In the genomic region with DNA sequence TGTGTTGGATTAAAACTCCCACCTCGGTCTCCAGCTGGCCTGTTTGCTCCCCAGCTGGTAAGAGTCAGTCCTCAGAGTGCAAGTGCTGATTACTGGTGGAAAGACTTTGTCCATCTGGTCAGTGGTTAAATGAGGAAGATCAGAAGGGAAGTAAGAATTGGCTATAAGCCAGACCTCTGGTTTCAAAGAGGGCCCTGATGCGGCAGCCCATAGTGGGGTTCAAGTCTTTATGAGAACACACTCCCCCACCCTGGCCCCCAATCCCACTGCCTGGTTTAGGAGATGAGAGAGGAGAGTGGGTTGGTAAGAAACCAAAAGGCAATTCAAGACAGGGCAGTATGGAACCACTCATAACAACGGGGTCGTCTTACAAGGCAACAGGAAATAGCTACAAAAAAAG, we compare ENCODE assay signal across 8 cellular contexts.
A peak's percentile ranks its signal among the peaks of the same experiment; 100 is the strongest.
DNase-seq lines count a peak whose midpoint lies in the region; ATAC-seq lines count a peak whose summit lies in the region.

No MANE protein-coding gene starts in this region.

- no peaks in the 10 kb centered on the region for H3K27me3 ChIP-seq in stomach smooth muscle (ENCODE audit: control insufficient read depth in 1 of 2, insufficient read depth in 2 of 2, low read length in 2 of 2)

- ATAC-seq in GM19372 (IDR thresholded peaks at IDR 0.05; ENCODE audit: low read depth, unreplicated experiment) (peak; percentile 61), HG03159 (IDR thresholded peaks at IDR 0.05; ENCODE audit: unreplicated experiment) (peak; percentile 67), HG03196 (IDR thresholded peaks at IDR 0.05; ENCODE audit: unreplicated experiment) (no peak)

- H3K9me3 ChIP-seq in stomach smooth muscle (ENCODE audit: control insufficient read depth in 2 of 2, low read length in 2 of 2), result no peaks in the 10 kb centered on the region

- H3K4me1 ChIP-seq in stomach smooth muscle (ENCODE audit: control insufficient read depth, insufficient read depth, low read length), result peaks cover 4% of the 10 kb centered on the region

- no peak overlapping the region for H3K4me3 ChIP-seq in stomach smooth muscle (ENCODE audit: low read length in 2 of 2)

- DNase-seq in A172 (ENCODE audit: low spot score), result no peak
- DNase-seq in stimulated activated naive CD4-positive, alpha-beta T cell (lab: John Stamatoyannopoulos, UW), result no peak
- DNase-seq in hepatic stellate cell (ENCODE audit: low spot score), result no peak

- H3K36me3 ChIP-seq in stomach smooth muscle (ENCODE audit: control insufficient read depth in 2 of 2, insufficient read depth in 2 of 2, low read length in 2 of 2), result no peaks in the 10 kb centered on the region

- H3K27ac ChIP-seq in cingulate gyrus (ENCODE audit: low read depth, low read length), result peak overlapping the region; percentile 99
- peak overlapping the region; percentile 49 for H3K27ac ChIP-seq in stomach smooth muscle (ENCODE audit: low read length)

- H3K9ac ChIP-seq in stomach smooth muscle (ENCODE audit: low read length in 2 of 2), result no peak overlapping the region
